Comparison of ENCODE assay signal across 1 cellular context in the genomic region with DNA sequence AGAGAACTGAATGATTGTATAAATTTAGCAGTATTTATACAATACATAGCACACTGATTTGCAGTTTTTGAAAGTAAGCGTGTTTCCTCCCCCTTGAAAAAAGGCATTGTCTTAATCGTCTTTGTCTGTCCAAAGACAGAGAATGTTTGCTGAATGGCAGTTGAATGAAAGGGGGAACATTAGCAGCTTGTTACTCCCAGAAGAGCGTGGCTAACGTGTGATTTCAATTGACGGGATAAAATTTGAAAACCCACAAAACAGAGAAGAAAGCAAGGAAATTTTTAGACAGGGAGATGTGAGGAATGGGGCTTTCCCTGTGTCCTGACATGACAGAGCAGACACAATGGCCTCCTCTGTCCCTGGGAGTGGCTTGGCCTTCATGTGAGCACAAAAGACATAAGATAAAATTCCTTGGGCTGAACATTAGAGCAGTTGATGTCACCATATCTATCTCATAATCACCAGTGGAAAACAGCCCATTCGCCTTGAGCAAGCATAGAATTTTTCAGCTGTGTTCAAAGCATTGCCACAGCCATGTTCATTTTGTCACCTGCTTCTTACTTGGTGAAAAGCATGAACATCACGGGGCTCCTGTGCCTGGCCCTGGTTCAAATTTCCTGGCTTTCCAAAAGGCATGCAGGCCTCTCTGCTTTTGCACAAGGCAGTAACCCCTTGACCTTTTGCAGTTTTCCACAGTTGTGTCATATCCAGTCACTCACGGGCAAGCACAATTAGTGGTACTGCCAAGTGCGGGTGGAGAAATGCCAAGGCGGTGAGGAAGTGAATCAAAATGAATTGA.
TF ChIP-seq lines count a peak whose summit lies in the region.

No MANE protein-coding gene starts in this region.

TF ChIP-seq in GM23338, 12 proteins besides CTCF, POLR2A, EP300 and RAD21 (continued from another document):
- TF ChIP-seq, protein P1, sequence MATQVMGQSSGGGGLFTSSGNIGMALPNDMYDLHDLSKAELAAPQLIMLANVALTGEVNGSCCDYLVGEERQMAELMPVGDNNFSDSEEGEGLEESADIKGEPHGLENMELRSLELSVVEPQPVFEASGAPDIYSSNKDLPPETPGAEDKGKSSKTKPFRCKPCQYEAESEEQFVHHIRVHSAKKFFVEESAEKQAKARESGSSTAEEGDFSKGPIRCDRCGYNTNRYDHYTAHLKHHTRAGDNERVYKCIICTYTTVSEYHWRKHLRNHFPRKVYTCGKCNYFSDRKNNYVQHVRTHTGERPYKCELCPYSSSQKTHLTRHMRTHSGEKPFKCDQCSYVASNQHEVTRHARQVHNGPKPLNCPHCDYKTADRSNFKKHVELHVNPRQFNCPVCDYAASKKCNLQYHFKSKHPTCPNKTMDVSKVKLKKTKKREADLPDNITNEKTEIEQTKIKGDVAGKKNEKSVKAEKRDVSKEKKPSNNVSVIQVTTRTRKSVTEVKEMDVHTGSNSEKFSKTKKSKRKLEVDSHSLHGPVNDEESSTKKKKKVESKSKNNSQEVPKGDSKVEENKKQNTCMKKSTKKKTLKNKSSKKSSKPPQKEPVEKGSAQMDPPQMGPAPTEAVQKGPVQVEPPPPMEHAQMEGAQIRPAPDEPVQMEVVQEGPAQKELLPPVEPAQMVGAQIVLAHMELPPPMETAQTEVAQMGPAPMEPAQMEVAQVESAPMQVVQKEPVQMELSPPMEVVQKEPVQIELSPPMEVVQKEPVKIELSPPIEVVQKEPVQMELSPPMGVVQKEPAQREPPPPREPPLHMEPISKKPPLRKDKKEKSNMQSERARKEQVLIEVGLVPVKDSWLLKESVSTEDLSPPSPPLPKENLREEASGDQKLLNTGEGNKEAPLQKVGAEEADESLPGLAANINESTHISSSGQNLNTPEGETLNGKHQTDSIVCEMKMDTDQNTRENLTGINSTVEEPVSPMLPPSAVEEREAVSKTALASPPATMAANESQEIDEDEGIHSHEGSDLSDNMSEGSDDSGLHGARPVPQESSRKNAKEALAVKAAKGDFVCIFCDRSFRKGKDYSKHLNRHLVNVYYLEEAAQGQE (IDR thresholded peaks at IDR 0.05; ENCODE audit: unreplicated experiment): no peak
- TF ChIP-seq, protein P2, sequence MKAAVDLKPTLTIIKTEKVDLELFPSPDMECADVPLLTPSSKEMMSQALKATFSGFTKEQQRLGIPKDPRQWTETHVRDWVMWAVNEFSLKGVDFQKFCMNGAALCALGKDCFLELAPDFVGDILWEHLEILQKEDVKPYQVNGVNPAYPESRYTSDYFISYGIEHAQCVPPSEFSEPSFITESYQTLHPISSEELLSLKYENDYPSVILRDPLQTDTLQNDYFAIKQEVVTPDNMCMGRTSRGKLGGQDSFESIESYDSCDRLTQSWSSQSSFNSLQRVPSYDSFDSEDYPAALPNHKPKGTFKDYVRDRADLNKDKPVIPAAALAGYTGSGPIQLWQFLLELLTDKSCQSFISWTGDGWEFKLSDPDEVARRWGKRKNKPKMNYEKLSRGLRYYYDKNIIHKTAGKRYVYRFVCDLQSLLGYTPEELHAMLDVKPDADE (IDR thresholded peaks at IDR 0.05): no peak
- no peak for TF ChIP-seq CREB1 (CRISPR knock-in tag; IDR thresholded peaks at IDR 0.05; ENCODE audit: low read depth)
- no peak for TF ChIP-seq EZH2 (IDR thresholded peaks at IDR 0.05; ENCODE audit: low read depth, unreplicated experiment)
- no peak for TF ChIP-seq ZNF114 (CRISPR knock-in tag; IDR thresholded peaks at IDR 0.05)
- TF ChIP-seq NANOG (IDR thresholded peaks at IDR 0.05; ENCODE audit: borderline replicate concordance): no peak
- TF ChIP-seq POLR2AphosphoS5 (IDR thresholded peaks at IDR 0.05; ENCODE audit: low read depth): no peak
